1 cellular context compared by ENCODE assay signal in the genomic region with DNA sequence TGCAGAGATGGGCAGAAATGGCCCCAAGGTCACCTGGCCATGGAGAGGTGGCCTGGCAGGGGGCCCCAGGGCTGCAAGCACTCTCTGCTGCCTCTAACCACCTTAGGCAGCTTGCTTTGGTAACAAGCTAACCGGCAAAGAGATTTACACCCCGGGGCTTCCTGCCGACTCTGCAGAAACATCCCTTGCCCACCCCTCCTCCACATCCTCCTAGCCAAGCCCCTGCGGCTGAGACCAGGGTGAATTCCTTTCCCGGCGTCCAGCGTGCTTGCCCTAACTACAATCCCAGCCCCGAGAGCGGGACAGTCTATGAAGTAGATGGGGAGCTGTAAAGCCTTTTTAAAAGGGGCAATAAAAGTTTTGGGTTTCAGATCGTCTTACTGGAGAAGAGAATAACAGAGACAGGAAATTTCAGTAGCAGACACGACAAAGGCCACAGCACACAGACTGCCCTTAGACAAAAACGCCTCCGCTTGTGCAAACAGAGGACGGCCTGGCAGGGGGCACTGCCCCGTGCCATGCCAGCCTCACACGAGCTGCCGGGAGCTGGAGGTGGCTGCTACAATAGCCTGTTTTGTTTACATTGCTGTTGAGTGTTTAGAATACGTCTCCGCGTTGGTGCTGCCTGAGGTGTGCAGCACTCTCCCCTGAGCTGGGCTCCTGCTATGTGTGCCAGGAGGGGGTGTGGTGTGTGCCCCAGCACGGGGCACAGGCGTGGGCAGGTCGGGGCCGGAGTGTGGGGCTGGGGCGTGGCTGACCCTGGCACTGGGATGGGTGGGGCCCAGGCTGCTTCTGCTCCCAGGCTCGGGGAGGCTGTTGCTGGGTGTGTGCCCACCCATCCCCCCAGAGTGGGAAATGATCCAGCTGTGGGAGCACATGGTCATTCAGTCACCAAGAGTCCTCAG.
TF ChIP-seq lines count a peak whose summit lies in the region.

No MANE protein-coding gene starts in this region.

TF ChIP-seq in GM23338, 12 proteins besides CTCF, POLR2A, EP300 and RAD21 (continued from another document):
- TF ChIP-seq, protein P1, sequence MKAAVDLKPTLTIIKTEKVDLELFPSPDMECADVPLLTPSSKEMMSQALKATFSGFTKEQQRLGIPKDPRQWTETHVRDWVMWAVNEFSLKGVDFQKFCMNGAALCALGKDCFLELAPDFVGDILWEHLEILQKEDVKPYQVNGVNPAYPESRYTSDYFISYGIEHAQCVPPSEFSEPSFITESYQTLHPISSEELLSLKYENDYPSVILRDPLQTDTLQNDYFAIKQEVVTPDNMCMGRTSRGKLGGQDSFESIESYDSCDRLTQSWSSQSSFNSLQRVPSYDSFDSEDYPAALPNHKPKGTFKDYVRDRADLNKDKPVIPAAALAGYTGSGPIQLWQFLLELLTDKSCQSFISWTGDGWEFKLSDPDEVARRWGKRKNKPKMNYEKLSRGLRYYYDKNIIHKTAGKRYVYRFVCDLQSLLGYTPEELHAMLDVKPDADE (IDR thresholded peaks at IDR 0.05), result no peak
- TF ChIP-seq EZH2 (IDR thresholded peaks at IDR 0.05; ENCODE audit: low read depth, unreplicated experiment) (no peak), POLR2AphosphoS5 (IDR thresholded peaks at IDR 0.05; ENCODE audit: low read depth) (no peak)
- TF ChIP-seq, protein P2, sequence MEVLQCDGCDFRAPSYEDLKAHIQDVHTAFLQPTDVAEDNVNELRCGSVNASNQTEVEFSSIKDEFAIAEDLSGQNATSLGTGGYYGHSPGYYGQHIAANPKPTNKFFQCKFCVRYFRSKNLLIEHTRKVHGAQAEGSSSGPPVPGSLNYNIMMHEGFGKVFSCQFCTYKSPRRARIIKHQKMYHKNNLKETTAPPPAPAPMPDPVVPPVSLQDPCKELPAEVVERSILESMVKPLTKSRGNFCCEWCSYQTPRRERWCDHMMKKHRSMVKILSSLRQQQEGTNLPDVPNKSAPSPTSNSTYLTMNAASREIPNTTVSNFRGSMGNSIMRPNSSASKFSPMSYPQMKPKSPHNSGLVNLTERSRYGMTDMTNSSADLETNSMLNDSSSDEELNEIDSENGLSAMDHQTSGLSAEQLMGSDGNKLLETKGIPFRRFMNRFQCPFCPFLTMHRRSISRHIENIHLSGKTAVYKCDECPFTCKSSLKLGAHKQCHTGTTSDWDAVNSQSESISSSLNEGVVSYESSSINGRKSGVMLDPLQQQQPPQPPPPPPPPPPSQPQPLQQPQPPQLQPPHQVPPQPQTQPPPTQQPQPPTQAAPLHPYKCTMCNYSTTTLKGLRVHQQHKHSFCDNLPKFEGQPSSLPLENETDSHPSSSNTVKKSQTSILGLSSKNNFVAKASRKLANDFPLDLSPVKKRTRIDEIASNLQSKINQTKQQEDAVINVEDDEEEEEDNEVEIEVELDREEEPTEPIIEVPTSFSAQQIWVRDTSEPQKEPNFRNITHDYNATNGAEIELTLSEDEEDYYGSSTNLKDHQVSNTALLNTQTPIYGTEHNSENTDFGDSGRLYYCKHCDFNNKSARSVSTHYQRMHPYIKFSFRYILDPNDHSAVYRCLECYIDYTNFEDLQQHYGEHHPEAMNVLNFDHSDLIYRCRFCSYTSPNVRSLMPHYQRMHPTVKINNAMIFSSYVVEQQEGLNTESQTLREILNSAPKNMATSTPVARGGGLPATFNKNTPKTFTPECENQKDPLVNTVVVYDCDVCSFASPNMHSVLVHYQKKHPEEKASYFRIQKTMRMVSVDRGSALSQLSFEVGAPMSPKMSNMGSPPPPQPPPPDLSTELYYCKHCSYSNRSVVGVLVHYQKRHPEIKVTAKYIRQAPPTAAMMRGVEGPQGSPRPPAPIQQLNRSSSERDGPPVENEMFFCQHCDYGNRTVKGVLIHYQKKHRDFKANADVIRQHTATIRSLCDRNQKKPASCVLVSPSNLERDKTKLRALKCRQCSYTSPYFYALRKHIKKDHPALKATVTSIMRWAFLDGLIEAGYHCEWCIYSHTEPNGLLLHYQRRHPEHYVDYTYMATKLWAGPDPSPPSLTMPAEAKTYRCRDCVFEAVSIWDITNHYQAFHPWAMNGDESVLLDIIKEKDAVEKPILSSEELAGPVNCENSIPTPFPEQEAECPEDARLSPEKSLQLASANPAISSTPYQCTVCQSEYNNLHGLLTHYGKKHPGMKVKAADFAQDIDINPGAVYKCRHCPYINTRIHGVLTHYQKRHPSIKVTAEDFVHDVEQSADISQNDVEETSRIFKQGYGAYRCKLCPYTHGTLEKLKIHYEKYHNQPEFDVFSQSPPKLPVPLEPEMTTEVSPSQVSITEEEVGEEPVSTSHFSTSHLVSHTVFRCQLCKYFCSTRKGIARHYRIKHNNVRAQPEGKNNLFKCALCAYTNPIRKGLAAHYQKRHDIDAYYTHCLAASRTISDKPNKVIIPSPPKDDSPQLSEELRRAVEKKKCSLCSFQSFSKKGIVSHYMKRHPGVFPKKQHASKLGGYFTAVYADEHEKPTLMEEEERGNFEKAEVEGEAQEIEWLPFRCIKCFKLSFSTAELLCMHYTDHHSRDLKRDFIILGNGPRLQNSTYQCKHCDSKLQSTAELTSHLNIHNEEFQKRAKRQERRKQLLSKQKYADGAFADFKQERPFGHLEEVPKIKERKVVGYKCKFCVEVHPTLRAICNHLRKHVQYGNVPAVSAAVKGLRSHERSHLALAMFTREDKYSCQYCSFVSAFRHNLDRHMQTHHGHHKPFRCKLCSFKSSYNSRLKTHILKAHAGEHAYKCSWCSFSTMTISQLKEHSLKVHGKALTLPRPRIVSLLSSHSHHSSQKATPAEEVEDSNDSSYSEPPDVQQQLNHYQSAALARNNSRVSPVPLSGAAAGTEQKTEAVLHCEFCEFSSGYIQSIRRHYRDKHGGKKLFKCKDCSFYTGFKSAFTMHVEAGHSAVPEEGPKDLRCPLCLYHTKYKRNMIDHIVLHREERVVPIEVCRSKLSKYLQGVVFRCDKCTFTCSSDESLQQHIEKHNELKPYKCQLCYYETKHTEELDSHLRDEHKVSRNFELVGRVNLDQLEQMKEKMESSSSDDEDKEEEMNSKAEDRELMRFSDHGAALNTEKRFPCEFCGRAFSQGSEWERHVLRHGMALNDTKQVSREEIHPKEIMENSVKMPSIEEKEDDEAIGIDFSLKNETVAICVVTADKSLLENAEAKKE (CRISPR knock-in tag; IDR thresholded peaks at IDR 0.05), result no peak
